In the genomic region with DNA sequence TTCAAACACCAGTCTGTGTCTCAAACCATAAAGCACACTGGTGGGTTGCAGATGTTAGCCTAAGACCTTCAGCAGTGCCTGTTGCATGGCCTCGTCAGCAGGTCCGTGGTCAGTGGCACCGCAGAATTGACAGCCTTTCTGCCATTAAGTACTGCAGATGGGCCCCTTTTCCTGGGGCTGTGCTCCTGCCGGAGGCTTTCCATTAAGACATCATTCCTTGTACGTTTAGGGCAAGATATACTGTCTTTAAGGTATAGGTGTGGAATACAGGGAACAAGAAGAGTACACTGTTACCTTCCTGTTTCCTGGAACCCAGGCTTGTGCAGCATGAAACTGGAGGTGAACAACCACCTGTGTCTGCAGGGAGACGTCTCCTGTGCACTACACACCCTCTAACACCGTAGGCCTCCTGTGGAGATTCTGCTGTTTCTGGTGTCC, we compare ENCODE assay signal across 1 cellular context.
A peak's percentile ranks its signal among the peaks of the same experiment; 100 is the strongest.
TF ChIP-seq lines count a peak whose summit lies in the region.

No MANE protein-coding gene starts in this region.

TF ChIP-seq in K562, 482 proteins besides CTCF, POLR2A, EP300 and RAD21 (continued from another document):
- TF ChIP-seq, protein P1, sequence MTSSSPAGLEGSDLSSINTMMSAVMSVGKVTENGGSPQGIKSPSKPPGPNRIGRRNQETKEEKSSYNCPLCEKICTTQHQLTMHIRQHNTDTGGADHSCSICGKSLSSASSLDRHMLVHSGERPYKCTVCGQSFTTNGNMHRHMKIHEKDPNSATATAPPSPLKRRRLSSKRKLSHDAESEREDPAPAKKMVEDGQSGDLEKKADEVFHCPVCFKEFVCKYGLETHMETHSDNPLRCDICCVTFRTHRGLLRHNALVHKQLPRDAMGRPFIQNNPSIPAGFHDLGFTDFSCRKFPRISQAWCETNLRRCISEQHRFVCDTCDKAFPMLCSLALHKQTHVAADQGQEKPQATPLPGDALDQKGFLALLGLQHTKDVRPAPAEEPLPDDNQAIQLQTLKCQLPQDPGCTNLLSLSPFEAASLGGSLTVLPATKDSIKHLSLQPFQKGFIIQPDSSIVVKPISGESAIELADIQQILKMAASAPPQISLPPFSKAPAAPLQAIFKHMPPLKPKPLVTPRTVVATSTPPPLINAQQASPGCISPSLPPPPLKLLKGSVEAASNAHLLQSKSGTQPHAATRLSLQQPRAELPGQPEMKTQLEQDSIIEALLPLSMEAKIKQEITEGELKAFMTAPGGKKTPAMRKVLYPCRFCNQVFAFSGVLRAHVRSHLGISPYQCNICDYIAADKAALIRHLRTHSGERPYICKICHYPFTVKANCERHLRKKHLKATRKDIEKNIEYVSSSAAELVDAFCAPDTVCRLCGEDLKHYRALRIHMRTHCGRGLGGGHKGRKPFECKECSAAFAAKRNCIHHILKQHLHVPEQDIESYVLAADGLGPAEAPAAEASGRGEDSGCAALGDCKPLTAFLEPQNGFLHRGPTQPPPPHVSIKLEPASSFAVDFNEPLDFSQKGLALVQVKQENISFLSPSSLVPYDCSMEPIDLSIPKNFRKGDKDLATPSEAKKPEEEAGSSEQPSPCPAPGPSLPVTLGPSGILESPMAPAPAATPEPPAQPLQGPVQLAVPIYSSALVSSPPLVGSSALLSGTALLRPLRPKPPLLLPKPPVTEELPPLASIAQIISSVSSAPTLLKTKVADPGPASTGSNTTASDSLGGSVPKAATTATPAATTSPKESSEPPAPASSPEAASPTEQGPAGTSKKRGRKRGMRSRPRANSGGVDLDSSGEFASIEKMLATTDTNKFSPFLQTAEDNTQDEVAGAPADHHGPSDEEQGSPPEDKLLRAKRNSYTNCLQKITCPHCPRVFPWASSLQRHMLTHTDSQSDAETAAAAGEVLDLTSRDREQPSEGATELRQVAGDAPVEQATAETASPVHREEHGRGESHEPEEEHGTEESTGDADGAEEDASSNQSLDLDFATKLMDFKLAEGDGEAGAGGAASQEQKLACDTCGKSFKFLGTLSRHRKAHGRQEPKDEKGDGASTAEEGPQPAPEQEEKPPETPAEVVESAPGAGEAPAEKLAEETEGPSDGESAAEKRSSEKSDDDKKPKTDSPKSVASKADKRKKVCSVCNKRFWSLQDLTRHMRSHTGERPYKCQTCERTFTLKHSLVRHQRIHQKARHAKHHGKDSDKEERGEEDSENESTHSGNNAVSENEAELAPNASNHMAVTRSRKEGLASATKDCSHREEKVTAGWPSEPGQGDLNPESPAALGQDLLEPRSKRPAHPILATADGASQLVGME (CRISPR knock-in tag; IDR thresholded peaks at IDR 0.05), result 0 out of 2 replicates have a peak, but pooled peaks have one; percentile 69
- TF ChIP-seq, protein P2, sequence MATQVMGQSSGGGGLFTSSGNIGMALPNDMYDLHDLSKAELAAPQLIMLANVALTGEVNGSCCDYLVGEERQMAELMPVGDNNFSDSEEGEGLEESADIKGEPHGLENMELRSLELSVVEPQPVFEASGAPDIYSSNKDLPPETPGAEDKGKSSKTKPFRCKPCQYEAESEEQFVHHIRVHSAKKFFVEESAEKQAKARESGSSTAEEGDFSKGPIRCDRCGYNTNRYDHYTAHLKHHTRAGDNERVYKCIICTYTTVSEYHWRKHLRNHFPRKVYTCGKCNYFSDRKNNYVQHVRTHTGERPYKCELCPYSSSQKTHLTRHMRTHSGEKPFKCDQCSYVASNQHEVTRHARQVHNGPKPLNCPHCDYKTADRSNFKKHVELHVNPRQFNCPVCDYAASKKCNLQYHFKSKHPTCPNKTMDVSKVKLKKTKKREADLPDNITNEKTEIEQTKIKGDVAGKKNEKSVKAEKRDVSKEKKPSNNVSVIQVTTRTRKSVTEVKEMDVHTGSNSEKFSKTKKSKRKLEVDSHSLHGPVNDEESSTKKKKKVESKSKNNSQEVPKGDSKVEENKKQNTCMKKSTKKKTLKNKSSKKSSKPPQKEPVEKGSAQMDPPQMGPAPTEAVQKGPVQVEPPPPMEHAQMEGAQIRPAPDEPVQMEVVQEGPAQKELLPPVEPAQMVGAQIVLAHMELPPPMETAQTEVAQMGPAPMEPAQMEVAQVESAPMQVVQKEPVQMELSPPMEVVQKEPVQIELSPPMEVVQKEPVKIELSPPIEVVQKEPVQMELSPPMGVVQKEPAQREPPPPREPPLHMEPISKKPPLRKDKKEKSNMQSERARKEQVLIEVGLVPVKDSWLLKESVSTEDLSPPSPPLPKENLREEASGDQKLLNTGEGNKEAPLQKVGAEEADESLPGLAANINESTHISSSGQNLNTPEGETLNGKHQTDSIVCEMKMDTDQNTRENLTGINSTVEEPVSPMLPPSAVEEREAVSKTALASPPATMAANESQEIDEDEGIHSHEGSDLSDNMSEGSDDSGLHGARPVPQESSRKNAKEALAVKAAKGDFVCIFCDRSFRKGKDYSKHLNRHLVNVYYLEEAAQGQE (CRISPR knock-in tag; IDR thresholded peaks at IDR 0.05; ENCODE audit: low read depth), result 0 out of 2 replicates have a peak, but pooled peaks have one; percentile 55
- TF ChIP-seq SMAD1 (IDR thresholded peaks at IDR 0.05; ENCODE audit: low read depth, low read length, partially characterized antibody) (peak; percentile 20), OTX1 (CRISPR knock-in tag; IDR thresholded peaks at IDR 0.05) (0 out of 2 replicates have a peak, but pooled peaks have one; percentile 8), ZNF140 (CRISPR knock-in tag; IDR thresholded peaks at IDR 0.05) (no peak), ZNF239 (CRISPR knock-in tag; IDR thresholded peaks at IDR 0.05) (peak; percentile 33; the same call in 1 of the 2 replicates), WHSC1 (IDR thresholded peaks at IDR 0.05; ENCODE audit: low read length) (peak; percentile 30), CXXC5 (CRISPR knock-in tag; IDR thresholded peaks at IDR 0.05) (peak; percentile 47; the same call in 1 of the 2 replicates), ZNF24 (IDR thresholded peaks at IDR 0.05) (no peak), ZBTB12 (CRISPR knock-in tag; IDR thresholded peaks at IDR 0.05) (peak; percentile 9; the same call in 1 of the 2 replicates), ZSCAN32 (CRISPR knock-in tag; IDR thresholded peaks at IDR 0.05) (no peak), TEAD1 (CRISPR knock-in tag; IDR thresholded peaks at IDR 0.05) (peak in 1 of 2 experiments; percentile 51; a peak in 2 of 4 replicates), NFRKB (IDR thresholded peaks at IDR 0.05; ENCODE audit: low read depth) (peak; percentile 63; the same call in 1 of the 2 replicates), PREB (CRISPR knock-in tag; IDR thresholded peaks at IDR 0.05) (no peak), RBFOX2 (IDR thresholded peaks at IDR 0.05; ENCODE audit: low read depth, low read length) (peak; percentile 60), ZNF324 (CRISPR knock-in tag; IDR thresholded peaks at IDR 0.05) (0 out of 2 replicates have a peak, but pooled peaks have one; percentile 34), ERF (CRISPR knock-in tag; IDR thresholded peaks at IDR 0.05) (0 out of 2 replicates have a peak, but pooled peaks have one; percentile 52), ID3 (CRISPR knock-in tag; IDR thresholded peaks at IDR 0.05) (no peak), ID3 (tag; IDR thresholded peaks at IDR 0.05) (peak; percentile 76; the same call in 1 of the 2 replicates), DMBX1 (CRISPR knock-in tag; IDR thresholded peaks at IDR 0.05; ENCODE audit: borderline replicate concordance) (peak; percentile 83), TAF9B (IDR thresholded peaks at IDR 0.05; ENCODE audit: partially characterized antibody) (peak; percentile 32)
- TF ChIP-seq, protein P3, sequence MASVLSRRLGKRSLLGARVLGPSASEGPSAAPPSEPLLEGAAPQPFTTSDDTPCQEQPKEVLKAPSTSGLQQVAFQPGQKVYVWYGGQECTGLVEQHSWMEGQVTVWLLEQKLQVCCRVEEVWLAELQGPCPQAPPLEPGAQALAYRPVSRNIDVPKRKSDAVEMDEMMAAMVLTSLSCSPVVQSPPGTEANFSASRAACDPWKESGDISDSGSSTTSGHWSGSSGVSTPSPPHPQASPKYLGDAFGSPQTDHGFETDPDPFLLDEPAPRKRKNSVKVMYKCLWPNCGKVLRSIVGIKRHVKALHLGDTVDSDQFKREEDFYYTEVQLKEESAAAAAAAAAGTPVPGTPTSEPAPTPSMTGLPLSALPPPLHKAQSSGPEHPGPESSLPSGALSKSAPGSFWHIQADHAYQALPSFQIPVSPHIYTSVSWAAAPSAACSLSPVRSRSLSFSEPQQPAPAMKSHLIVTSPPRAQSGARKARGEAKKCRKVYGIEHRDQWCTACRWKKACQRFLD (CRISPR knock-in tag; IDR thresholded peaks at IDR 0.05), result peak; percentile 41
- TF ChIP-seq, protein P4, sequence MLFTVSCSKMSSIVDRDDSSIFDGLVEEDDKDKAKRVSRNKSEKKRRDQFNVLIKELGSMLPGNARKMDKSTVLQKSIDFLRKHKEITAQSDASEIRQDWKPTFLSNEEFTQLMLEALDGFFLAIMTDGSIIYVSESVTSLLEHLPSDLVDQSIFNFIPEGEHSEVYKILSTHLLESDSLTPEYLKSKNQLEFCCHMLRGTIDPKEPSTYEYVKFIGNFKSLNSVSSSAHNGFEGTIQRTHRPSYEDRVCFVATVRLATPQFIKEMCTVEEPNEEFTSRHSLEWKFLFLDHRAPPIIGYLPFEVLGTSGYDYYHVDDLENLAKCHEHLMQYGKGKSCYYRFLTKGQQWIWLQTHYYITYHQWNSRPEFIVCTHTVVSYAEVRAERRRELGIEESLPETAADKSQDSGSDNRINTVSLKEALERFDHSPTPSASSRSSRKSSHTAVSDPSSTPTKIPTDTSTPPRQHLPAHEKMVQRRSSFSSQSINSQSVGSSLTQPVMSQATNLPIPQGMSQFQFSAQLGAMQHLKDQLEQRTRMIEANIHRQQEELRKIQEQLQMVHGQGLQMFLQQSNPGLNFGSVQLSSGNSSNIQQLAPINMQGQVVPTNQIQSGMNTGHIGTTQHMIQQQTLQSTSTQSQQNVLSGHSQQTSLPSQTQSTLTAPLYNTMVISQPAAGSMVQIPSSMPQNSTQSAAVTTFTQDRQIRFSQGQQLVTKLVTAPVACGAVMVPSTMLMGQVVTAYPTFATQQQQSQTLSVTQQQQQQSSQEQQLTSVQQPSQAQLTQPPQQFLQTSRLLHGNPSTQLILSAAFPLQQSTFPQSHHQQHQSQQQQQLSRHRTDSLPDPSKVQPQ (CRISPR knock-in tag; IDR thresholded peaks at IDR 0.05; ENCODE audit: borderline replicate concordance), result 0 out of 2 replicates have a peak, but pooled peaks have one; percentile 5
- TF ChIP-seq, protein P5, sequence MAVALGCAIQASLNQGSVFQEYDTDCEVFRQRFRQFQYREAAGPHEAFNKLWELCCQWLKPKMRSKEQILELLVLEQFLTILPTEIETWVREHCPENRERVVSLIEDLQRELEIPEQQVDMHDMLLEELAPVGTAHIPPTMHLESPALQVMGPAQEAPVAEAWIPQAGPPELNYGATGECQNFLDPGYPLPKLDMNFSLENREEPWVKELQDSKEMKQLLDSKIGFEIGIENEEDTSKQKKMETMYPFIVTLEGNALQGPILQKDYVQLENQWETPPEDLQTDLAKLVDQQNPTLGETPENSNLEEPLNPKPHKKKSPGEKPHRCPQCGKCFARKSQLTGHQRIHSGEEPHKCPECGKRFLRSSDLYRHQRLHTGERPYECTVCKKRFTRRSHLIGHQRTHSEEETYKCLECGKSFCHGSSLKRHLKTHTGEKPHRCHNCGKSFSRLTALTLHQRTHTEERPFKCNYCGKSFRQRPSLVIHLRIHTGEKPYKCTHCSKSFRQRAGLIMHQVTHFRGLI (CRISPR knock-in tag; IDR thresholded peaks at IDR 0.05), result 0 out of 2 replicates have a peak, but pooled peaks have one; percentile 41
